ENCODE assay signal across 16 cellular contexts in the genomic region with DNA sequence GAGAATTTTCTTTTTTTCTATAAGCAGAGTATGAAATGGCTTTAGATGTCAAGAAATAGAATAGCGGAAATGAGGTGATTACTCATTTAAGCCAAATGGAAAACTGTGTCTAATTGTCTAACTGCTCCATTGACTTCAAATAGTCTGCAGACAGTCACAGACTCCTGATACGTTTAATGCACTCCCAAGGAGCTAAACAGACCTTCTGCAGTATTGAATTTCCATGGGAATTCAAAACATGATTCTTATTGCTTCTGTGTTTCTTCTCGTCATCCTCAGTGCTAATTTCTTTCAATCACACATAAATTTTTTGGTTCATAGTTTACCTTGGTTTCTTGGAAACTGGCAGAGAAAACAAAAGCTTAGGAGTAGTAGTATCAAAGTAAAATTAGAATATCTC.
DNase-seq lines count a peak whose midpoint lies in the region; ATAC-seq and TF ChIP-seq lines count a peak whose summit lies in the region.
"Had no signal": no experiment of that assay in that cellular context is flagged by ENCODE, and none has a peak within 500 bp of the region (broad histone marks: within the 10 kb centered on the region; RNA-seq: fewer than 3 reads in every experiment).

No MANE protein-coding gene starts in this region.

- H3K4me3 ChIP-seq in astrocyte of the spinal cord (ENCODE audit: low read depth, low read length), result no peak overlapping the region
- H3K4me3 ChIP-seq: BLaER1 treated with 17β-estradiol and CSF1 and Interleukin-3, amounts not matched to agents 10 nM and 100 nM; GM12878 had no signal

- no peaks in the 10 kb centered on the region for H3K36me3 Mint-ChIP-seq in HFFc6 (ENCODE audit: low read depth)
- H3K36me3 Mint-ChIP-seq in activated naive CD4-positive, alpha-beta T cell treated with anti-CD3 and anti-CD28 coated beads for 36 hours (ENCODE audit: low read depth), result no peaks in the 10 kb centered on the region
- H3K36me3 Mint-ChIP-seq: CD4-positive, CD25-positive, alpha-beta regulatory T cell had no signal

- peaks cover 13% of the 10 kb centered on the region for H3K9me3 Mint-ChIP-seq in HFFc6
- peaks cover 8% of the 10 kb centered on the region for H3K9me3 Mint-ChIP-seq in activated naive CD4-positive, alpha-beta T cell treated with anti-CD3 and anti-CD28 coated beads for 36 hours

- H3K27ac Mint-ChIP-seq in HFFc6, result no peak overlapping the region
- H3K27ac Mint-ChIP-seq in activated naive CD4-positive, alpha-beta T cell treated with anti-CD3 and anti-CD28 coated beads for 36 hours, result no peak overlapping the region
- H3K27ac Mint-ChIP-seq: CD4-positive, CD25-positive, alpha-beta regulatory T cell had no signal

- intact Hi-C loops in activated naive CD4-positive, alpha-beta T cell treated with anti-CD3 and anti-CD28 coated beads for 36 hours (cut with micrococcal nuclease), result no loop called here

- H3K27me3 Mint-ChIP-seq in HFFc6 (ENCODE audit: insufficient read depth), result no peaks in the 10 kb centered on the region
- H3K27me3 Mint-ChIP-seq in activated naive CD4-positive, alpha-beta T cell treated with anti-CD3 and anti-CD28 coated beads for 36 hours (ENCODE audit: low read depth), result no peaks in the 10 kb centered on the region
- H3K27me3 Mint-ChIP-seq: CD4-positive, CD25-positive, alpha-beta regulatory T cell had no signal

- no peaks in the 10 kb centered on the region for H3K4me1 Mint-ChIP-seq in HFFc6 (ENCODE audit: low read depth)
- no peaks in the 10 kb centered on the region for H3K4me1 Mint-ChIP-seq in activated naive CD4-positive, alpha-beta T cell treated with anti-CD3 and anti-CD28 coated beads for 36 hours (ENCODE audit: low read depth)
- H3K4me1 Mint-ChIP-seq: CD4-positive, CD25-positive, alpha-beta regulatory T cell had no signal

- CTCF ChIA-PET in activated naive CD4-positive, alpha-beta T cell treated with anti-CD3 and anti-CD28 coated beads for 36 hours (lab: Charles Lee), result no interaction called here

- no peak overlapping the region for H3K4me3 Mint-ChIP-seq in HFFc6
- no peak overlapping the region for H3K4me3 Mint-ChIP-seq in activated naive CD4-positive, alpha-beta T cell treated with anti-CD3 and anti-CD28 coated beads for 36 hours
- H3K4me3 Mint-ChIP-seq: CD4-positive, CD25-positive, alpha-beta regulatory T cell had no signal

- no peak for ATAC-seq in HG02571 (IDR thresholded peaks at IDR 0.05; ENCODE audit: unreplicated experiment)
- ATAC-seq: GM12878 had no signal

- DNase-seq in NCI-H2171 treated with DMSO at 0.1 percent for 48 hours (lab: John Stamatoyannopoulos, UW) (peak; percentile 34), NCI-H2171 (lab: John Stamatoyannopoulos, UW) (no peak), astrocyte of the spinal cord (ENCODE audit: low read depth, low spot score) (peak; percentile 10), kidney tubule cell (ENCODE audit: low spot score) (peak; percentile 59), HFFc6 (no peak), islet precursor cell (no peak)
- no peak for DNase-seq in activated naive CD4-positive, alpha-beta T cell treated with anti-CD3 and anti-CD28 coated beads for 36 hours
- DNase-seq: 8988T; Calu3; CD4-positive, CD25-positive, alpha-beta regulatory T cell; DMS 273 treated with DMSO at 0.1 percent for 48 hours; DMS79; HCEC 1CT had no signal

- in situ Hi-C loops in astrocyte of the spinal cord (cut with HindIII; ENCODE audit: low sequenced_read_pairs), result no loop called here

- no peak for TF ChIP-seq CTCF in astrocyte of the spinal cord (IDR thresholded peaks at IDR 0.05; ENCODE audit: low read depth, low read length)
- TF ChIP-seq CTCF in HFFc6 (IDR thresholded peaks at IDR 0.05), result no peak

Comparison
In these comparisons a context has a peak if more than half of its experiments do, and no peak if none do; other contexts are left out.
1. DNase-seq: peak in NCI-H2171 treated with DMSO at 0.1 percent for 48 hours (single experiment), astrocyte of the spinal cord (single experiment) and kidney tubule cell (single experiment); none in NCI-H2171 (single experiment), HFFc6 (single experiment), activated naive CD4-positive, alpha-beta T cell treated with anti-CD3 and anti-CD28 coated beads for 36 hours (single experiment) and islet precursor cell (single experiment).